7 cellular contexts compared by ENCODE assay signal in genomic region chr2:24357115-24357514, GRCh38. TPM values are rescaled to one million over a fixed set of nuclear protein-coding genes. Genes with fewer than 3 reads are reported as not detected.
DNase-seq lines count a peak whose midpoint lies in the region; ATAC-seq and TF ChIP-seq lines count a peak whose summit lies in the region.
"Not testable (repeated sequence)": the region's sequence is repeated elsewhere in the genome, so short reads cannot be mapped to it uniquely, and the experiment has no call there.

No MANE protein-coding gene starts in this region.

- H3K9ac ChIP-seq in Karpas-422 (ENCODE audit: low read length); neural progenitor cell: not testable (repeated sequence)

- not testable (repeated sequence) for H3K36me3 ChIP-seq in CD4-positive, alpha-beta memory T cell (ENCODE audit: insufficient read depth, low read length); Karpas-422 (ENCODE audit: insufficient read depth, low read length); naive thymus-derived CD4-positive, alpha-beta T cell (ENCODE audit: control insufficient read depth in 2 of 3, insufficient read depth in 3 of 3, low read length in 3 of 3); neural progenitor cell

- H3K79me2 ChIP-seq in Karpas-422 (ENCODE audit: low read length) = peaks cover 85% of the 10 kb centered on the region
- not testable (repeated sequence) for H3K79me2 ChIP-seq in neural progenitor cell (ENCODE audit: low read depth)

- not testable (repeated sequence) for H3K27ac ChIP-seq in CD4-positive, alpha-beta memory T cell (ENCODE audit: low read depth, low read length); naive thymus-derived CD4-positive, alpha-beta T cell (ENCODE audit: low read depth, low read length); neural progenitor cell
- peak overlapping the region; percentile 98 for H3K27ac ChIP-seq in Karpas-422 (ENCODE audit: low read length)

- not testable (repeated sequence) for H3K9me3 ChIP-seq in CD4-positive, alpha-beta memory T cell (ENCODE audit: control insufficient read depth in 1 of 2, low read length in 2 of 2); Karpas-422 (ENCODE audit: low read length); naive thymus-derived CD4-positive, alpha-beta T cell (ENCODE audit: control insufficient read depth in 2 of 3, low read length in 3 of 3); neural progenitor cell (ENCODE audit: low read depth)

- intact Hi-C loops in CD4-positive, alpha-beta memory T cell (cut with micrococcal nuclease) = not testable (repeated sequence)
- intact Hi-C loops in activated B cell treated with CpG ODN at 0.5 μM for 24 hours (cut with micrococcal nuclease) = loop anchor here (10.0 kb wide), 1 partner anchor 918 kb away; no protein-coding TSS in a partner anchor
- intact Hi-C loops in naive thymus-derived CD4-positive, alpha-beta T cell (cut with micrococcal nuclease) = loop anchor here in 1 of 2 donors (10.0 kb wide), 1 partner anchor 52 kb away; no protein-coding TSS in a partner anchor

- H3K27me3 Mint-ChIP-seq in CD4-positive, alpha-beta memory T cell; activated B cell treated with CpG ODN at 0.5 μM for 24 hours; activated naive CD4-positive, alpha-beta T cell treated with anti-CD3 and anti-CD28 coated beads, Interleukin-2, amount 50 U/mL, for 24 hours; naive thymus-derived CD4-positive, alpha-beta T cell: not testable (repeated sequence)
- H3K27me3 Mint-ChIP-seq in endothelial cell (ENCODE audit: unreplicated experiment) (peaks cover 12% of the 10 kb centered on the region), neural progenitor cell (ENCODE audit: insufficient read depth, low read depth) (peaks cover 11% of the 10 kb centered on the region)

- peak overlapping the region; percentile 36 to 70 (median 48) for H3K4me3 Mint-ChIP-seq in CD4-positive, alpha-beta memory T cell
- H3K4me3 Mint-ChIP-seq in activated B cell treated with CpG ODN at 0.5 μM for 24 hours (peak overlapping the region; percentile 21), endothelial cell (ENCODE audit: unreplicated experiment) (peak overlapping the region; percentile 49), neural progenitor cell (peak overlapping the region; percentile 52)
- peak overlapping the region; percentile 12 for H3K4me3 Mint-ChIP-seq in activated naive CD4-positive, alpha-beta T cell treated with anti-CD3 and anti-CD28 coated beads, Interleukin-2, amount 50 U/mL, for 24 hours
- H3K4me3 Mint-ChIP-seq in naive thymus-derived CD4-positive, alpha-beta T cell = peak overlapping the region in 9 of 10 donors; percentile 10 to 76 (median 52)

- not testable (repeated sequence) for H3F3A ChIP-seq in neural progenitor cell (ENCODE audit: low read depth)

- H4K20me1 ChIP-seq in Karpas-422 (ENCODE audit: insufficient read depth, low read depth, low read length); neural progenitor cell (ENCODE audit: low read depth): not testable (repeated sequence)

- H2AFZ ChIP-seq in Karpas-422 (ENCODE audit: low read length); neural progenitor cell (replicated peaks): not testable (repeated sequence)

- H3K9me3 Mint-ChIP-seq in CD4-positive, alpha-beta memory T cell; activated B cell treated with CpG ODN at 0.5 μM for 24 hours; activated naive CD4-positive, alpha-beta T cell treated with anti-CD3 and anti-CD28 coated beads, Interleukin-2, amount 50 U/mL, for 24 hours; endothelial cell (ENCODE audit: unreplicated experiment); naive thymus-derived CD4-positive, alpha-beta T cell; neural progenitor cell: not testable (repeated sequence)

- POLR2A ChIA-PET in CD4-positive, alpha-beta memory T cell (lab: Charles Lee; ENCODE audit: partially characterized antibody); activated B cell treated with CpG ODN at 0.5 μM for 24 hours (lab: Charles Lee); naive thymus-derived CD4-positive, alpha-beta T cell (lab: Charles Lee): not testable (repeated sequence)

- not testable (repeated sequence) for ATAC-seq in activated B cell treated with CpG ODN at 0.5 μM for 24 hours (ENCODE audit: low read depth); naive thymus-derived CD4-positive, alpha-beta T cell

- H3K4me1 Mint-ChIP-seq in CD4-positive, alpha-beta memory T cell = peaks cover 40 to 71% (median 56%) of the 10 kb centered on the region in 4 donors
- H3K4me1 Mint-ChIP-seq in activated B cell treated with CpG ODN at 0.5 μM for 24 hours (peaks cover 65% of the 10 kb centered on the region), endothelial cell (ENCODE audit: unreplicated experiment) (peaks cover 33% of the 10 kb centered on the region)
- peaks cover 57% of the 10 kb centered on the region for H3K4me1 Mint-ChIP-seq in activated naive CD4-positive, alpha-beta T cell treated with anti-CD3 and anti-CD28 coated beads, Interleukin-2, amount 50 U/mL, for 24 hours
- peaks cover 37 to 69% (median 58%) of the 10 kb centered on the region in 7 donors for H3K4me1 Mint-ChIP-seq in naive thymus-derived CD4-positive, alpha-beta T cell
- not testable (repeated sequence) for H3K4me1 Mint-ChIP-seq in neural progenitor cell

- not testable (repeated sequence) for H3K9me2 ChIP-seq in Karpas-422 (replicated peaks; ENCODE audit: insufficient read depth, low read length)

- peaks cover 0 to 19% of the 10 kb centered on the region in 2 donors for H3K36me3 Mint-ChIP-seq in CD4-positive, alpha-beta memory T cell
- peaks cover 24% of the 10 kb centered on the region for H3K36me3 Mint-ChIP-seq in activated B cell treated with CpG ODN at 0.5 μM for 24 hours (ENCODE audit: low read depth)
- not testable (repeated sequence) for H3K36me3 Mint-ChIP-seq in activated naive CD4-positive, alpha-beta T cell treated with anti-CD3 and anti-CD28 coated beads, Interleukin-2, amount 50 U/mL, for 24 hours; endothelial cell (ENCODE audit: low read depth, unreplicated experiment); neural progenitor cell
- peaks cover 0 to 14% (median 5%) of the 10 kb centered on the region in 5 donors for H3K36me3 Mint-ChIP-seq in naive thymus-derived CD4-positive, alpha-beta T cell

- not testable (repeated sequence) for H3K4me3 ChIP-seq in CD4-positive, alpha-beta memory T cell (ENCODE audit: low read length in 2 of 2); Karpas-422 (ENCODE audit: low read length); naive thymus-derived CD4-positive, alpha-beta T cell (ENCODE audit: low read length); neural progenitor cell

- H3K4me1 ChIP-seq in CD4-positive, alpha-beta memory T cell (ENCODE audit: insufficient read depth, low read length) = peaks cover 63% of the 10 kb centered on the region
- H3K4me1 ChIP-seq in Karpas-422 (ENCODE audit: low read length) = peaks cover 64% of the 10 kb centered on the region
- H3K4me1 ChIP-seq in naive thymus-derived CD4-positive, alpha-beta T cell (ENCODE audit: control insufficient read depth in 2 of 2, insufficient read depth in 2 of 2, low read length in 2 of 2) = peaks cover 23 to 42% of the 10 kb centered on the region in 2 donors
- H3K4me1 ChIP-seq in neural progenitor cell = not testable (repeated sequence)

- peak overlapping the region in 5 of 7 donors; percentile 3 to 62 (median 26) for H3K27ac Mint-ChIP-seq in CD4-positive, alpha-beta memory T cell
- peak overlapping the region; percentile 38 for H3K27ac Mint-ChIP-seq in activated B cell treated with CpG ODN at 0.5 μM for 24 hours
- H3K27ac Mint-ChIP-seq in activated naive CD4-positive, alpha-beta T cell treated with anti-CD3 and anti-CD28 coated beads, Interleukin-2, amount 50 U/mL, for 24 hours; endothelial cell (ENCODE audit: unreplicated experiment); neural progenitor cell: not testable (repeated sequence)
- peak overlapping the region in 3 of 9 donors; percentile 28 to 60 (median 49) for H3K27ac Mint-ChIP-seq in naive thymus-derived CD4-positive, alpha-beta T cell

- TF ChIP-seq CTCF in activated B cell treated with CpG ODN at 0.5 μM for 24 hours (IDR thresholded peaks at IDR 0.05); endothelial cell (IDR thresholded peaks at IDR 0.05; ENCODE audit: unreplicated experiment); neural progenitor cell (IDR thresholded peaks at IDR 0.05): not testable (repeated sequence)

- not testable (repeated sequence) for H3K4me2 ChIP-seq in Karpas-422 (ENCODE audit: low read depth, low read length, poor library complexity, severe bottlenecking); neural progenitor cell

- not testable (repeated sequence) for H3K27me3 ChIP-seq in CD4-positive, alpha-beta memory T cell (ENCODE audit: insufficient read depth, low read length); Karpas-422 (ENCODE audit: low read length); naive thymus-derived CD4-positive, alpha-beta T cell (ENCODE audit: control insufficient read depth in 2 of 2, insufficient read depth in 2 of 2, low read length in 2 of 2)
- peaks cover 28% of the 10 kb centered on the region for H3K27me3 ChIP-seq in neural progenitor cell

- not testable (repeated sequence) for DNase-seq in CD4-positive, alpha-beta memory T cell; Karpas-422; activated B cell treated with CpG ODN at 0.5 μM for 24 hours; endothelial cell (ENCODE audit: low spot score); naive thymus-derived CD4-positive, alpha-beta T cell; neural progenitor cell (ENCODE audit: low spot score)

- CTCF ChIA-PET in CD4-positive, alpha-beta memory T cell (lab: Charles Lee; ENCODE audit: partially characterized antibody); activated B cell treated with CpG ODN at 0.5 μM for 24 hours (lab: Charles Lee); naive thymus-derived CD4-positive, alpha-beta T cell (lab: Charles Lee): not testable (repeated sequence)

RNA-seq across cellular contexts. Expression of gene ITSN2, which starts 3.2 kb away (rescaled TPM):
- 100 to 1,000 TPM; 133 to 135 TPM for total RNA-seq in CD4-positive, alpha-beta memory T cell
- 10 to 100 TPM; 39.8 to 72.1 TPM for polyA plus RNA-seq in CD4-positive, alpha-beta memory T cell
- total RNA-seq in Karpas-422 (2014; rRNA removed; shearing (Covaris generic); ENCODE audit: low replicate concordance) = 96.0 and 126 TPM in 2 replicates
- total RNA-seq in activated B cell treated with CpG ODN at 0.5 μM for 24 hours = 147 and 156 TPM in 2 replicates
- total RNA-seq in endothelial cell (ENCODE audit: unreplicated experiment) = 73.3 TPM
- 100 to 1,000 TPM in 3 of 5 experiments, 10 to 100 TPM in 2; 79.2 to 133 (median 106) TPM for total RNA-seq in naive thymus-derived CD4-positive, alpha-beta T cell
- polyA plus RNA-seq in naive thymus-derived CD4-positive, alpha-beta T cell = 10 to 100 TPM; 53.0 to 70.8 TPM
- total RNA-seq in neural progenitor cell (ENCODE audit: low replicate concordance) = 9.0 and 10.4 TPM in 2 replicates
